Comparison of ENCODE assay signal across 27 cellular contexts in genomic region chr1:121525355-121525754, GRCh38.
"Had no signal": no experiment of that assay in that cellular context is flagged by ENCODE, and none has a peak within 500 bp of the region (broad histone marks: within the 10 kb centered on the region; RNA-seq: fewer than 3 reads in every experiment).

No MANE protein-coding gene starts in this region.

- H3K4me3 ChIP-seq: coronary artery, esophagus muscularis mucosa, gastroesophageal sphincter, heart left ventricle, lung, ovary, psoas muscle, skin epidermis, spleen, thoracic aorta, tibial nerve, upper lobe of left lung had no signal

- DNase-seq: dermis blood vessel endothelial cell; effector memory CD4-positive, alpha-beta T cell; foreskin keratinocyte; heart left ventricle; hippocampal formation; islet precursor cell; kidney glomerular epithelial cell; natural killer cell; occipital lobe; ovary; posterior cingulate gyrus; psoas muscle; right cardiac atrium; spleen; stimulated activated CD4-positive, alpha-beta T cell treated with anti-CD3 and anti-CD28 coated beads, Interleukin-4, amount 100 ng/mL, for 4 hours; stimulated activated naive CD8-positive, alpha-beta T cell treated with anti-CD3 and anti-CD28 coated beads, Interleukin-15, Interleukin-2, amounts not matched to agents 100 U/mL and 50 U/mL, for 24 hours; upper lobe of left lung had no signal

- H3K4me1 ChIP-seq: esophagus muscularis mucosa, foreskin keratinocyte, gastroesophageal sphincter, psoas muscle, tibial nerve had no signal

- H3K27ac ChIP-seq: coronary artery, esophagus muscularis mucosa, foreskin keratinocyte, gastroesophageal sphincter, heart left ventricle, ovary, psoas muscle, skin epidermis, spleen, thoracic aorta, tibial nerve, upper lobe of left lung had no signal

- H3K27me3 ChIP-seq: foreskin keratinocyte, ovary, spleen, upper lobe of left lung had no signal

- H3K36me3 ChIP-seq: esophagus muscularis mucosa, gastroesophageal sphincter, heart left ventricle, ovary, spleen, thoracic aorta, tibial nerve, upper lobe of left lung had no signal

- ATAC-seq: foreskin keratinocyte; gastroesophageal sphincter; heart left ventricle; natural killer cell; psoas muscle; right cardiac atrium; stimulated activated memory B cell treated with anti-CD40 and anti-IgM and Interleukin-4, amounts not matched to agents 10 μg/mL and 1 μg/mL and 100 μg/mL, for 72 hours; stimulated activated naive CD8-positive, alpha-beta T cell treated with anti-CD3 and anti-CD28 coated beads, Interleukin-15, Interleukin-2, amounts not matched to agents 100 U/mL and 50 U/mL, for 24 hours had no signal

- H3K9me3 ChIP-seq: esophagus muscularis mucosa, gastroesophageal sphincter, heart left ventricle, ovary, psoas muscle, spleen, thoracic aorta, tibial nerve, upper lobe of left lung had no signal

- FAIRE-seq: endothelial cell of umbilical vein, urothelium cell line had no signal
